17 cellular contexts compared by ENCODE assay signal in genomic region chr1:160474392-160475242, GRCh38. TPM values are rescaled to one million over a fixed set of nuclear protein-coding genes. Genes with fewer than 3 reads are reported as not detected.
A peak's percentile ranks its signal among the peaks of the same experiment; 100 is the strongest.
DNase-seq lines count a peak whose midpoint lies in the region; ATAC-seq lines count a peak whose summit lies in the region.
"Had no signal": no experiment of that assay in that cellular context is flagged by ENCODE, and none has a peak within 500 bp of the region (broad histone marks: within the 10 kb centered on the region; RNA-seq: fewer than 3 reads in every experiment).

No MANE protein-coding gene starts in this region.

- ATAC-seq in activated naive CD8-positive, alpha-beta T cell treated with anti-CD3 and anti-CD28 coated beads, Interleukin-2, amount 10 ng/mL, durations not matched to agents 7 days and 5 days (ENCODE audit: low read depth) = peak; percentile 67
- ATAC-seq in HG02678 (IDR thresholded peaks at IDR 0.05; ENCODE audit: unreplicated experiment) = peak; percentile 51
- ATAC-seq in stimulated activated naive CD8-positive, alpha-beta T cell treated with anti-CD3 and anti-CD28 coated beads, Interleukin-15, Interleukin-2, amounts not matched to agents 100 U/mL and 50 U/mL, for 24 hours = peak; percentile 96
- no peak for ATAC-seq in HG03039 (IDR thresholded peaks at IDR 0.05; ENCODE audit: unreplicated experiment)
- ATAC-seq: GM23338, K562, psoas muscle had no signal

- H3K4me3 Mint-ChIP-seq in activated naive CD8-positive, alpha-beta T cell treated with anti-CD3 and anti-CD28 coated beads, Interleukin-2, amount 10 ng/mL, durations not matched to agents 7 days and 5 days = no peak overlapping the region
- H3K4me3 Mint-ChIP-seq in activated naive CD8-positive, alpha-beta T cell treated with anti-CD3 and anti-CD28 coated beads for 36 hours = no peak overlapping the region
- H3K4me3 Mint-ChIP-seq: GM23338; T-helper 1 cell treated with Interleukin-12 subunit alpha and Interleukin-12 subunit beta and Interleukin-4 antibody, amounts not matched to agents 30 μg/mL and 1 μg/mL, for 36 hours had no signal

- H3K36me3 Mint-ChIP-seq in activated naive CD8-positive, alpha-beta T cell treated with anti-CD3 and anti-CD28 coated beads, Interleukin-2, amount 10 ng/mL, durations not matched to agents 7 days and 5 days = peaks cover 6% of the 10 kb centered on the region
- peaks cover 13% of the 10 kb centered on the region for H3K36me3 Mint-ChIP-seq in activated naive CD8-positive, alpha-beta T cell treated with anti-CD3 and anti-CD28 coated beads for 36 hours

- peaks cover under 1% of the 10 kb centered on the region for H3K9me3 Mint-ChIP-seq in activated naive CD8-positive, alpha-beta T cell treated with anti-CD3 and anti-CD28 coated beads, Interleukin-2, amount 10 ng/mL, durations not matched to agents 7 days and 5 days
- H3K9me3 Mint-ChIP-seq in activated naive CD8-positive, alpha-beta T cell treated with anti-CD3 and anti-CD28 coated beads for 36 hours = peaks cover 12% of the 10 kb centered on the region

- H3K27me3 Mint-ChIP-seq in activated naive CD8-positive, alpha-beta T cell treated with anti-CD3 and anti-CD28 coated beads, Interleukin-2, amount 10 ng/mL, durations not matched to agents 7 days and 5 days = no peaks in the 10 kb centered on the region
- H3K27me3 Mint-ChIP-seq in activated naive CD8-positive, alpha-beta T cell treated with anti-CD3 and anti-CD28 coated beads for 36 hours = no peaks in the 10 kb centered on the region

- intact Hi-C loops in posterior vena cava (cut with DNase I) = no loop called here

- H3K4me1 Mint-ChIP-seq in activated naive CD8-positive, alpha-beta T cell treated with anti-CD3 and anti-CD28 coated beads, Interleukin-2, amount 10 ng/mL, durations not matched to agents 7 days and 5 days = peaks cover 9% of the 10 kb centered on the region
- peaks cover 6% of the 10 kb centered on the region for H3K4me1 Mint-ChIP-seq in activated naive CD8-positive, alpha-beta T cell treated with anti-CD3 and anti-CD28 coated beads for 36 hours
- H3K4me1 Mint-ChIP-seq: GM23338 had no signal

- POLR2A ChIA-PET in activated naive CD8-positive, alpha-beta T cell treated with anti-CD3 and anti-CD28 coated beads, Interleukin-2, amount 10 ng/mL, durations not matched to agents 7 days and 5 days (lab: Charles Lee) = interaction anchor here (1.2 to 1.4 kb wide), 2 partner anchors 10 to 212 kb away, joined by 3 to 4 read pairs; partner anchors contain the start of gene DCAF8

- no peak for DNase-seq in activated naive CD8-positive, alpha-beta T cell treated with anti-CD3 and anti-CD28 coated beads, Interleukin-2, amount 10 ng/mL, durations not matched to agents 7 days and 5 days
- DNase-seq in activated naive CD8-positive, alpha-beta T cell treated with anti-CD3 and anti-CD28 coated beads for 36 hours = no peak
- DNase-seq in MV-4-11 (lab: John Stamatoyannopoulos, UW) (peak; percentile 48), Ammon's horn (ENCODE audit: low spot score) (no peak), posterior vena cava (ENCODE audit: low spot score) (no peak)
- DNase-seq in stimulated activated naive CD8-positive, alpha-beta T cell treated with anti-CD3 and anti-CD28 coated beads, Interleukin-15, Interleukin-2, amounts not matched to agents 100 U/mL and 50 U/mL, for 24 hours = no peak
- DNase-seq: amygdala; dermis blood vessel endothelial cell; psoas muscle; stimulated activated CD4-positive, alpha-beta T cell treated with anti-CD3 and anti-CD28 coated beads, Interleukin-2, amount 100 ng/mL, for 24 hours; stimulated activated naive CD4-positive, alpha-beta T cell treated with Interleukin-2 at 50 U/mL for 16 hours had no signal

- H3K27ac Mint-ChIP-seq in activated naive CD8-positive, alpha-beta T cell treated with anti-CD3 and anti-CD28 coated beads, Interleukin-2, amount 10 ng/mL, durations not matched to agents 7 days and 5 days = no peak overlapping the region
- no peak overlapping the region for H3K27ac Mint-ChIP-seq in activated naive CD8-positive, alpha-beta T cell treated with anti-CD3 and anti-CD28 coated beads for 36 hours
- H3K27ac Mint-ChIP-seq: GM23338; T-helper 1 cell treated with Interleukin-12 subunit alpha and Interleukin-12 subunit beta and Interleukin-4 antibody, amounts not matched to agents 30 μg/mL and 1 μg/mL, for 36 hours had no signal

RNA-seq across cellular contexts. Expression of gene SLAMF6, which starts 48.4 kb away (rescaled TPM):
- total RNA-seq in activated naive CD8-positive, alpha-beta T cell treated with anti-CD3 and anti-CD28 coated beads, Interleukin-2, amount 10 ng/mL, durations not matched to agents 7 days and 5 days = 10 to 100 TPM; 43.0 to 48.1 TPM
- total RNA-seq in activated naive CD8-positive, alpha-beta T cell treated with anti-CD3 and anti-CD28 coated beads for 36 hours = 10 to 100 TPM; 46.8 to 48.1 TPM
- 1 to 10 TPM in 1 of 2 donors, under 1 TPM in 1; 0.62 to 1.2 TPM for total RNA-seq in posterior vena cava
- total RNA-seq: Daoy, dermis blood vessel endothelial cell, GM23338 had no signal

Comparison
In these comparisons a context has a peak if more than half of its experiments do, and no peak if none do; other contexts are left out.
1. RNA of gene SLAMF6, which starts 48.4 kb away (total RNA-seq): 46.8 to 48.1 TPM in activated naive CD8-positive, alpha-beta T cell treated with anti-CD3 and anti-CD28 coated beads for 36 hours and 43.0 to 48.1 TPM in activated naive CD8-positive, alpha-beta T cell treated with anti-CD3 and anti-CD28 coated beads, Interleukin-2, amount 10 ng/mL, durations not matched to agents 7 days and 5 days; 0.62 to 1.2 TPM in posterior vena cava; every median in the first group is over 10 times any median in the second.